ENCODE assay signal across 1 cellular context in the genomic region with DNA sequence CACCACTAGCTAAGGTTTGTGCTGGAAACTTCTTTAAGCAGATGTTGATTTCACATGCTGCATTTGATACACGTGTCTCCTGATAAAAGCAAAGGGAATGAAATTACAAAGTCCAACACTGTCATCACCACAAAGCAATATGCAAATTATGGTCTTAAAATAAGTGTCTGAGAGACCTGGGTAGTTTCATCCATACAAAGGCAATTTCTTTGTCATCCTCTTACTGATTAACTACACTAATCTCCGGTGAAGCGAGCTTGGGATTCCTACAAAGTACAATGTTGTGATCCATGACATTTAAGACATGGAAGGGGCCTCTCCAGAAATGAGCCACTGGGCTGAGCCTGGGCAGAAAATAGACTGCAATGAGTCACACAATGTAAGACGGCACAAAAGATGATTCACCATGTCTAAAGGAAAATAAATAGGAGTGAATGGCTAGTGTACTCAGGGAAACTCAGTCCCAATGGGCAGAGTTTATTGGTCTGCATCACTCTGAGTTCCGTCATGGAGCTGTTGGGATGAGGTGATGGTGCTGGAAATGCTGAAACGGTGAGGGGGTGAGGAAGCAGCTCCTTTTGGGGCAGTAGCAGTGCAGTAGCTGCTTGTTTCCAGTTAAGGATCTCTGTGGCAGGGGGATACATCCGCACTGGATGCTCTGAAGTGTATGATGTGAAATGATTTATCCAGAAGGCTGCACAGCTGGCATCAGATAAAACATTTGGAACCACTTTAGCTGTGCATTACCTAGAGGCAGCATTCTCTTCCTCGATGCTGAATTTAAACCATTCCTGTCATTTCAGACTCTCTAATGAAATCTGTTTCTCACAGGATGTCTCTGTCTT.
TF ChIP-seq lines count a peak whose summit lies in the region.

No MANE protein-coding gene starts in this region.

TF ChIP-seq in SK-N-SH, 30 proteins besides CTCF, POLR2A, EP300 and RAD21 (continued from another document):
- TF ChIP-seq, protein P1, sequence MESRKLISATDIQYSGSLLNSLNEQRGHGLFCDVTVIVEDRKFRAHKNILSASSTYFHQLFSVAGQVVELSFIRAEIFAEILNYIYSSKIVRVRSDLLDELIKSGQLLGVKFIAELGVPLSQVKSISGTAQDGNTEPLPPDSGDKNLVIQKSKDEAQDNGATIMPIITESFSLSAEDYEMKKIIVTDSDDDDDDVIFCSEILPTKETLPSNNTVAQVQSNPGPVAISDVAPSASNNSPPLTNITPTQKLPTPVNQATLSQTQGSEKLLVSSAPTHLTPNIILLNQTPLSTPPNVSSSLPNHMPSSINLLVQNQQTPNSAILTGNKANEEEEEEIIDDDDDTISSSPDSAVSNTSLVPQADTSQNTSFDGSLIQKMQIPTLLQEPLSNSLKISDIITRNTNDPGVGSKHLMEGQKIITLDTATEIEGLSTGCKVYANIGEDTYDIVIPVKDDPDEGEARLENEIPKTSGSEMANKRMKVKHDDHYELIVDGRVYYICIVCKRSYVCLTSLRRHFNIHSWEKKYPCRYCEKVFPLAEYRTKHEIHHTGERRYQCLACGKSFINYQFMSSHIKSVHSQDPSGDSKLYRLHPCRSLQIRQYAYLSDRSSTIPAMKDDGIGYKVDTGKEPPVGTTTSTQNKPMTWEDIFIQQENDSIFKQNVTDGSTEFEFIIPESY (IDR thresholded peaks at IDR 0.05; ENCODE audit: borderline replicate concordance, low read depth) = no peak
- peak; percentile 62 for TF ChIP-seq PBX3 (IDR thresholded peaks at IDR 0.05)
- TF ChIP-seq JUND (IDR thresholded peaks at IDR 0.05) = peak; percentile 92
- TF ChIP-seq EZH2phosphoT487 (IDR thresholded peaks at IDR 0.05; ENCODE audit: borderline replicate concordance, low read depth) = no peak
- TF ChIP-seq SMC3 (IDR thresholded peaks at IDR 0.05; ENCODE audit: low read depth, low read length) = no peak
- TF ChIP-seq NRF1 (IDR thresholded peaks at IDR 0.05; ENCODE audit: low read depth, low read length) = no peak
